Comparison of ENCODE assay signal across 1 cellular context in genomic region chr1:39016604-39017171, GRCh38.
A peak's percentile ranks its signal among the peaks of the same experiment; 100 is the strongest.
TF ChIP-seq lines count a peak whose summit lies in the region.

No MANE protein-coding gene starts in this region.

TF ChIP-seq in HepG2, 621 proteins besides CTCF, POLR2A, EP300 and RAD21 (continued from another document and continues in another):
- no peak for TF ChIP-seq PRMT3 (CRISPR knock-in tag; IDR thresholded peaks at IDR 0.05; ENCODE audit: borderline replicate concordance, low read depth)
- no peak for TF ChIP-seq PAF1 (CRISPR knock-in tag; IDR thresholded peaks at IDR 0.05)
- TF ChIP-seq CENPT (CRISPR knock-in tag; IDR thresholded peaks at IDR 0.05; ENCODE audit: low read depth) = no peak
- no peak for TF ChIP-seq MTERF4 (CRISPR knock-in tag; IDR thresholded peaks at IDR 0.05)
- TF ChIP-seq ZSCAN30 (CRISPR knock-in tag; IDR thresholded peaks at IDR 0.05) = no peak
- no peak for TF ChIP-seq MTA1 (CRISPR knock-in tag; IDR thresholded peaks at IDR 0.05; ENCODE audit: borderline replicate concordance)
- no peak for TF ChIP-seq ZNF253 (CRISPR knock-in tag; IDR thresholded peaks at IDR 0.05; ENCODE audit: borderline replicate concordance)
- TF ChIP-seq ZNF331 (CRISPR knock-in tag; IDR thresholded peaks at IDR 0.05) = 0 out of 2 replicates have a peak, but pooled peaks have one; percentile 38
- no peak for TF ChIP-seq ZNF274 (CRISPR knock-in tag; IDR thresholded peaks at IDR 0.05)
- TF ChIP-seq HNRNPK (IDR thresholded peaks at IDR 0.05; ENCODE audit: low read depth, low read length, poor library complexity, severe bottlenecking) = no peak
- no peak for TF ChIP-seq ZBTB1 (CRISPR knock-in tag; IDR thresholded peaks at IDR 0.05; ENCODE audit: borderline replicate concordance)
- TF ChIP-seq JDP2 (CRISPR knock-in tag; IDR thresholded peaks at IDR 0.05; ENCODE audit: borderline replicate concordance) = no peak
- TF ChIP-seq ZMAT3 (CRISPR knock-in tag; conservative IDR thresholded peaks at IDR 0.05) = no peak
- no peak for TF ChIP-seq CREB1 (IDR thresholded peaks at IDR 0.05)
- TF ChIP-seq CREB1 (CRISPR knock-in tag; IDR thresholded peaks at IDR 0.05) = peak; percentile 69
- TF ChIP-seq PRDM15 (CRISPR knock-in tag; IDR thresholded peaks at IDR 0.05) = no peak
- no peak for TF ChIP-seq ZNF446 (CRISPR knock-in tag; IDR thresholded peaks at IDR 0.05)
- TF ChIP-seq MXD3 (CRISPR knock-in tag; IDR thresholded peaks at IDR 0.05) = no peak
- no peak for TF ChIP-seq GTF3A (CRISPR knock-in tag; conservative IDR thresholded peaks at IDR 0.05)
- no peak for TF ChIP-seq ELK4 (CRISPR knock-in tag; IDR thresholded peaks at IDR 0.05; ENCODE audit: borderline replicate concordance)
- no peak for TF ChIP-seq ZNF607 (CRISPR knock-in tag; IDR thresholded peaks at IDR 0.05; ENCODE audit: borderline replicate concordance)
- TF ChIP-seq ZNF501 (CRISPR knock-in tag; IDR thresholded peaks at IDR 0.05) = no peak
- TF ChIP-seq AKAP8 (CRISPR knock-in tag; IDR thresholded peaks at IDR 0.05) = no peak
- TF ChIP-seq KLF11 (CRISPR knock-in tag; IDR thresholded peaks at IDR 0.05) = no peak
- peak; percentile 73; the same call in 1 of the 2 replicates for TF ChIP-seq RXRB (CRISPR knock-in tag; IDR thresholded peaks at IDR 0.05; ENCODE audit: borderline replicate concordance)
- TF ChIP-seq MNT (IDR thresholded peaks at IDR 0.05) = no peak
- TF ChIP-seq PITX1 (CRISPR knock-in tag; IDR thresholded peaks at IDR 0.05) = no peak
- no peak for TF ChIP-seq SNAI1 (CRISPR knock-in tag; IDR thresholded peaks at IDR 0.05; ENCODE audit: borderline replicate concordance)
- TF ChIP-seq ZNF3 (CRISPR knock-in tag; IDR thresholded peaks at IDR 0.05) = no peak
- TF ChIP-seq ZNF598 (CRISPR knock-in tag; IDR thresholded peaks at IDR 0.05; ENCODE audit: borderline replicate concordance) = no peak
- no peak for TF ChIP-seq SIN3B (IDR thresholded peaks at IDR 0.05; ENCODE audit: low read length)
- TF ChIP-seq ETV5 (CRISPR knock-in tag; IDR thresholded peaks at IDR 0.05; ENCODE audit: borderline replicate concordance) = peak; percentile 63; the same call in 1 of the 2 replicates
- TF ChIP-seq ELF4 (CRISPR knock-in tag; IDR thresholded peaks at IDR 0.05; ENCODE audit: borderline replicate concordance) = no peak
- TF ChIP-seq MED8 (CRISPR knock-in tag; IDR thresholded peaks at IDR 0.05; ENCODE audit: insufficient replicate concordance) = no peak
- TF ChIP-seq ZNF672 (CRISPR knock-in tag; IDR thresholded peaks at IDR 0.05) = no peak
- peak; percentile 71; the same call in 1 of the 2 replicates for TF ChIP-seq NR2F2 (IDR thresholded peaks at IDR 0.05; ENCODE audit: borderline replicate concordance, low read depth)
- TF ChIP-seq HOXA3 (CRISPR knock-in tag; IDR thresholded peaks at IDR 0.05) = no peak
- no peak for TF ChIP-seq FOXK2 (IDR thresholded peaks at IDR 0.05)
- TF ChIP-seq KDM5B (CRISPR knock-in tag; IDR thresholded peaks at IDR 0.05; ENCODE audit: borderline replicate concordance) = no peak
- no peak for TF ChIP-seq ZNF746 (CRISPR knock-in tag; IDR thresholded peaks at IDR 0.05)
- TF ChIP-seq TEAD3 (CRISPR knock-in tag; optimal IDR thresholded peaks at IDR 0.05; ENCODE audit: borderline replicate concordance) = peak; percentile 54
- TF ChIP-seq TAF1 (CRISPR knock-in tag; IDR thresholded peaks at IDR 0.05) = no peak
- TF ChIP-seq ZNF407 (CRISPR knock-in tag; IDR thresholded peaks at IDR 0.05; ENCODE audit: not compliant biosample characterization) = no peak
- no peak for TF ChIP-seq PCBP2 (optimal IDR thresholded peaks at IDR 0.05; ENCODE audit: low read depth, low read length, poor library complexity, severe bottlenecking)
- no peak for TF ChIP-seq SP4 (CRISPR knock-in tag; IDR thresholded peaks at IDR 0.05)
- no peak for TF ChIP-seq ZNF503 (CRISPR knock-in tag; IDR thresholded peaks at IDR 0.05)
- no peak for TF ChIP-seq SOX6 (IDR thresholded peaks at IDR 0.05)
- TF ChIP-seq SOX6 (CRISPR knock-in tag; IDR thresholded peaks at IDR 0.05) = no peak
- no peak for TF ChIP-seq ZFP37 (CRISPR knock-in tag; IDR thresholded peaks at IDR 0.05; ENCODE audit: borderline replicate concordance)
- TF ChIP-seq FOXP1 (IDR thresholded peaks at IDR 0.05) = no peak
- TF ChIP-seq FOXP1 (CRISPR knock-in tag; IDR thresholded peaks at IDR 0.05) = no peak
- TF ChIP-seq SIN3A (IDR thresholded peaks at IDR 0.05; ENCODE audit: borderline replicate concordance, low read depth, low read length) = no peak
- no peak for TF ChIP-seq MTF1 (CRISPR knock-in tag; IDR thresholded peaks at IDR 0.05)
- TF ChIP-seq ZNF740 (CRISPR knock-in tag; IDR thresholded peaks at IDR 0.05) = no peak
- no peak for TF ChIP-seq SRSF9 (IDR thresholded peaks at IDR 0.05; ENCODE audit: borderline replicate concordance, insufficient read depth, low read depth, low read length, poor library complexity, severe bottlenecking)
- TF ChIP-seq ZNF546 (CRISPR knock-in tag; conservative IDR thresholded peaks at IDR 0.05) = no peak
- TF ChIP-seq ZNF207 (IDR thresholded peaks at IDR 0.05; ENCODE audit: borderline replicate concordance) = no peak
